8 cellular contexts compared by ENCODE assay signal in the genomic region with DNA sequence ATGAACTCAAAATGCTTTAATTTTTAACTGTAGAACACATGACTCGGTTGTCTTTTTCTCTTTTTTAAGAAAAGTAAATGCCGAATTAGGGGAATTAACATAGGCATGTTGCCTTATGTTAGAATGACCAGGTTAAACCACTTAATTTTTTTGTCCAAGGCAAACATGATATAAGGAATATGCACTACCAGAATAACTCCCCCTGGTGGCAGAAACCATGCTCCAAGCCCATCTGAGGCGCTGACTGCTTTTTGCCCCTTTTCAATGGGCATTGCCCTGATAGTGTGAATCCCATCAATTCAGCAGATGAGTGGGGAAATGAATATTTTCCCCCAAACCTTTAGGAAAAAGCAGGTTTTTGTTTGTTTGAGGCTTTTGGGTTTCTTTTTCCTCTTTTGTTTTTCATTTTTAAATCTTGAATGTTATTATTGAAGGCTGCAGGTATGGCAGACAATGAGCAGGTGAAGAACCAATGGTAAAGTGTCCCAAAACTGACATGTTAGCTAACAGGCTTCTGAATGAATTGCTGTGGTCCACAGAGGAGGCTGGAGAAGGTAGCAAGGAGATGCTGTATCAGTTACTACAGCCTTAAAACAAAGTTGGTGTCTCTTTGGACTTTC.
DNase-seq lines count a peak whose midpoint lies in the region; ATAC-seq and TF ChIP-seq lines count a peak whose summit lies in the region.

No MANE protein-coding gene starts in this region.

- H3K27ac ChIP-seq in H9 (ENCODE audit: insufficient read length, low read depth, low read length) (no peak overlapping the region), OCI-LY1 (ENCODE audit: low read depth, low read length, poor library complexity, severe bottlenecking) (no peak overlapping the region)

- no peaks in the 10 kb centered on the region for H3F3A ChIP-seq in OCI-LY1 (ENCODE audit: insufficient read depth, low read length)

- H3K23me2 ChIP-seq in H9 (ENCODE audit: insufficient read length, low read depth, low read length, poor library complexity, severe bottlenecking), result no peaks in the 10 kb centered on the region

- H3K9me3 Mint-ChIP-seq in H9 (no peaks in the 10 kb centered on the region), nephron progenitor cell (no peaks in the 10 kb centered on the region)

- H3K9me3 ChIP-seq in H9 (ENCODE audit: control insufficient read depth, low read depth, low read length), result no peaks in the 10 kb centered on the region
- no peaks in the 10 kb centered on the region for H3K9me3 ChIP-seq in OCI-LY1 (ENCODE audit: low read length)

- no peak overlapping the region for H3K4me3 Mint-ChIP-seq in H9
- no peak overlapping the region for H3K4me3 Mint-ChIP-seq in nephron progenitor cell

- H2BK12ac ChIP-seq in H9 (ENCODE audit: insufficient read length, low read depth, low read length), result no peak overlapping the region

- no peak overlapping the region for H2BK5ac ChIP-seq in H9 (ENCODE audit: insufficient read length, low read length)

- WGBS in H9 (ENCODE audit: extremely low coverage, insufficient read length, low lambda C conversion rate), result no CpG with 5 or more reads among the region's 3 CpGs

- H3T11ph ChIP-seq in H9 (ENCODE audit: low read length), result no peak overlapping the region

- H3K9ac ChIP-seq in H9 (ENCODE audit: extremely low read depth, insufficient read length, low read length) (no peak overlapping the region), OCI-LY1 (ENCODE audit: low read length) (no peak overlapping the region)

- no peak overlapping the region for H3K27ac Mint-ChIP-seq in H9
- H3K27ac Mint-ChIP-seq in nephron progenitor cell, result no peak overlapping the region

- TF ChIP-seq CTCF in H9 (conservative IDR thresholded peaks at IDR 0.05) (peak; percentile 89), OCI-LY1 (IDR thresholded peaks at IDR 0.05; ENCODE audit: low read length) (peak; percentile 74), nephron progenitor cell (IDR thresholded peaks at IDR 0.05) (peak; percentile 81)

- H2AFZ ChIP-seq in H9 (ENCODE audit: low read length), result no peak overlapping the region
- H2AFZ ChIP-seq in OCI-LY1 (ENCODE audit: low read length), result no peak overlapping the region

- no peak overlapping the region for H3K56ac ChIP-seq in H9 (ENCODE audit: insufficient read length, low read depth, low read length)

- no peak overlapping the region for H4K8ac ChIP-seq in H9 (replicated peaks; ENCODE audit: insufficient read length, low read depth, low read length)

- H3K4me1 Mint-ChIP-seq in H9 (peaks cover 12 to 22% of the 10 kb centered on the region in 2 experiments), nephron progenitor cell (no peaks in the 10 kb centered on the region)

- no peak overlapping the region for H3K23ac ChIP-seq in H9 (ENCODE audit: insufficient read length, low read depth, low read length)

- no peak overlapping the region for H2BK20ac ChIP-seq in H9 (ENCODE audit: low read depth, low read length, poor library complexity, severe bottlenecking)

- H3K9me2 ChIP-seq in OCI-LY1 (ENCODE audit: low read depth, low read length), result no peaks in the 10 kb centered on the region

- no peak for ATAC-seq in GM21423 (IDR thresholded peaks at IDR 0.05; ENCODE audit: unreplicated experiment)

- H3K4me2 ChIP-seq in H9 (ENCODE audit: insufficient read depth, insufficient read length, low read length) (no peak overlapping the region), OCI-LY1 (ENCODE audit: low read length) (no peak overlapping the region)

- no peak overlapping the region for H3K4me3 ChIP-seq in OCI-LY1 (ENCODE audit: low read depth, low read length, poor library complexity, severe bottlenecking)

- H3K36me3 ChIP-seq in OCI-LY1 (ENCODE audit: insufficient read depth, low read length), result no peaks in the 10 kb centered on the region

- H2BK15ac ChIP-seq in H9 (ENCODE audit: low read depth, low read length), result no peak overlapping the region

- no peaks in the 10 kb centered on the region for H3K36me3 Mint-ChIP-seq in H9 (ENCODE audit: insufficient read depth in 1 of 3, low read depth in 3 of 3)
- no peaks in the 10 kb centered on the region for H3K36me3 Mint-ChIP-seq in nephron progenitor cell (ENCODE audit: low read depth)

- H3K27me3 ChIP-seq in H9 (ENCODE audit: insufficient read depth, low read length) (no peaks in the 10 kb centered on the region), OCI-LY1 (ENCODE audit: insufficient read depth, low read length) (no peaks in the 10 kb centered on the region)

- H4K5ac ChIP-seq in H9 (ENCODE audit: insufficient read length, low read depth, low read length), result no peak overlapping the region

- no peak overlapping the region for H2AK5ac ChIP-seq in H9 (ENCODE audit: insufficient read length, low read length)

- no peak overlapping the region for H3K4ac ChIP-seq in H9 (ENCODE audit: low read depth, low read length)

- H3K27me3 Mint-ChIP-seq in H9 (ENCODE audit: low read depth), result peaks cover 5% of the 10 kb centered on the region; the same call in 1 of the 2 replicates
- H3K27me3 Mint-ChIP-seq in nephron progenitor cell (ENCODE audit: low read depth, poor library complexity), result peaks cover 17% of the 10 kb centered on the region

- H4K91ac ChIP-seq in H9 (ENCODE audit: insufficient read length, low read depth, low read length), result no peak overlapping the region

- no peak overlapping the region for H3K14ac ChIP-seq in H9 (ENCODE audit: insufficient read depth, low read length)

- H3K4me1 ChIP-seq in H9 (ENCODE audit: insufficient read depth, low read length) (peaks cover 4% of the 10 kb centered on the region), OCI-LY1 (ENCODE audit: insufficient read depth, low read length, severe bottlenecking) (no peaks in the 10 kb centered on the region)

- no peak overlapping the region for H2BK120ac ChIP-seq in H9 (ENCODE audit: low read depth, low read length, poor library complexity, severe bottlenecking)

- no peaks in the 10 kb centered on the region for H3K79me1 ChIP-seq in H9 (ENCODE audit: insufficient read depth, low read depth, low read length, poor library complexity, severe bottlenecking)

- peak; percentile 11 for DNase-seq in NCI-H2227 (lab: John Stamatoyannopoulos, UW; ENCODE audit: unreplicated experiment)
- no peak for DNase-seq in NCI-H2227 treated with DMSO at 0.1 percent for 48 hours (lab: John Stamatoyannopoulos, UW)
- peak; percentile 54 for DNase-seq in H9
- DNase-seq in dermis blood vessel endothelial cell, result peak; percentile 8
- peak; percentile 60 for DNase-seq in nephron progenitor cell
- no peak for DNase-seq in NK-92 (lab: John Stamatoyannopoulos, UW; ENCODE audit: unreplicated experiment)

- no peak overlapping the region for H3K18ac ChIP-seq in H9 (ENCODE audit: insufficient read length, low read depth, low read length)

- no peaks in the 10 kb centered on the region for H4K20me1 ChIP-seq in H9 (ENCODE audit: control insufficient read depth, insufficient read depth, insufficient read length)
- H4K20me1 ChIP-seq in OCI-LY1 (ENCODE audit: insufficient read depth, low read length), result no peaks in the 10 kb centered on the region

- H3K79me2 ChIP-seq in H9 (ENCODE audit: insufficient read depth, low read length), result no peaks in the 10 kb centered on the region
- H3K79me2 ChIP-seq in OCI-LY1 (ENCODE audit: insufficient read depth, low read length), result no peaks in the 10 kb centered on the region

Comparison
In these comparisons a context has a peak if more than half of its experiments do, and no peak if none do; other contexts are left out.
1. DNase-seq: peak in NCI-H2227 (single experiment), H9 (single experiment), dermis blood vessel endothelial cell (single experiment) and nephron progenitor cell (single experiment); none in NCI-H2227 treated with DMSO at 0.1 percent for 48 hours (single experiment) and NK-92 (single experiment).
2. Peak in every context shown above with its lines, with median percentiles within 50 percentile points of each other: CTCF ChIP-seq.